In genomic region chr15:40906101-40906946, GRCh38 we compare ENCODE assay signal across 1 cellular context.
A peak's percentile ranks its signal among the peaks of the same experiment; 100 is the strongest.
TF ChIP-seq lines count a peak whose summit lies in the region.

No MANE protein-coding gene starts in this region.

TF ChIP-seq in H1, 55 proteins besides CTCF, POLR2A, EP300 and RAD21:
- TF ChIP-seq, protein P1, sequence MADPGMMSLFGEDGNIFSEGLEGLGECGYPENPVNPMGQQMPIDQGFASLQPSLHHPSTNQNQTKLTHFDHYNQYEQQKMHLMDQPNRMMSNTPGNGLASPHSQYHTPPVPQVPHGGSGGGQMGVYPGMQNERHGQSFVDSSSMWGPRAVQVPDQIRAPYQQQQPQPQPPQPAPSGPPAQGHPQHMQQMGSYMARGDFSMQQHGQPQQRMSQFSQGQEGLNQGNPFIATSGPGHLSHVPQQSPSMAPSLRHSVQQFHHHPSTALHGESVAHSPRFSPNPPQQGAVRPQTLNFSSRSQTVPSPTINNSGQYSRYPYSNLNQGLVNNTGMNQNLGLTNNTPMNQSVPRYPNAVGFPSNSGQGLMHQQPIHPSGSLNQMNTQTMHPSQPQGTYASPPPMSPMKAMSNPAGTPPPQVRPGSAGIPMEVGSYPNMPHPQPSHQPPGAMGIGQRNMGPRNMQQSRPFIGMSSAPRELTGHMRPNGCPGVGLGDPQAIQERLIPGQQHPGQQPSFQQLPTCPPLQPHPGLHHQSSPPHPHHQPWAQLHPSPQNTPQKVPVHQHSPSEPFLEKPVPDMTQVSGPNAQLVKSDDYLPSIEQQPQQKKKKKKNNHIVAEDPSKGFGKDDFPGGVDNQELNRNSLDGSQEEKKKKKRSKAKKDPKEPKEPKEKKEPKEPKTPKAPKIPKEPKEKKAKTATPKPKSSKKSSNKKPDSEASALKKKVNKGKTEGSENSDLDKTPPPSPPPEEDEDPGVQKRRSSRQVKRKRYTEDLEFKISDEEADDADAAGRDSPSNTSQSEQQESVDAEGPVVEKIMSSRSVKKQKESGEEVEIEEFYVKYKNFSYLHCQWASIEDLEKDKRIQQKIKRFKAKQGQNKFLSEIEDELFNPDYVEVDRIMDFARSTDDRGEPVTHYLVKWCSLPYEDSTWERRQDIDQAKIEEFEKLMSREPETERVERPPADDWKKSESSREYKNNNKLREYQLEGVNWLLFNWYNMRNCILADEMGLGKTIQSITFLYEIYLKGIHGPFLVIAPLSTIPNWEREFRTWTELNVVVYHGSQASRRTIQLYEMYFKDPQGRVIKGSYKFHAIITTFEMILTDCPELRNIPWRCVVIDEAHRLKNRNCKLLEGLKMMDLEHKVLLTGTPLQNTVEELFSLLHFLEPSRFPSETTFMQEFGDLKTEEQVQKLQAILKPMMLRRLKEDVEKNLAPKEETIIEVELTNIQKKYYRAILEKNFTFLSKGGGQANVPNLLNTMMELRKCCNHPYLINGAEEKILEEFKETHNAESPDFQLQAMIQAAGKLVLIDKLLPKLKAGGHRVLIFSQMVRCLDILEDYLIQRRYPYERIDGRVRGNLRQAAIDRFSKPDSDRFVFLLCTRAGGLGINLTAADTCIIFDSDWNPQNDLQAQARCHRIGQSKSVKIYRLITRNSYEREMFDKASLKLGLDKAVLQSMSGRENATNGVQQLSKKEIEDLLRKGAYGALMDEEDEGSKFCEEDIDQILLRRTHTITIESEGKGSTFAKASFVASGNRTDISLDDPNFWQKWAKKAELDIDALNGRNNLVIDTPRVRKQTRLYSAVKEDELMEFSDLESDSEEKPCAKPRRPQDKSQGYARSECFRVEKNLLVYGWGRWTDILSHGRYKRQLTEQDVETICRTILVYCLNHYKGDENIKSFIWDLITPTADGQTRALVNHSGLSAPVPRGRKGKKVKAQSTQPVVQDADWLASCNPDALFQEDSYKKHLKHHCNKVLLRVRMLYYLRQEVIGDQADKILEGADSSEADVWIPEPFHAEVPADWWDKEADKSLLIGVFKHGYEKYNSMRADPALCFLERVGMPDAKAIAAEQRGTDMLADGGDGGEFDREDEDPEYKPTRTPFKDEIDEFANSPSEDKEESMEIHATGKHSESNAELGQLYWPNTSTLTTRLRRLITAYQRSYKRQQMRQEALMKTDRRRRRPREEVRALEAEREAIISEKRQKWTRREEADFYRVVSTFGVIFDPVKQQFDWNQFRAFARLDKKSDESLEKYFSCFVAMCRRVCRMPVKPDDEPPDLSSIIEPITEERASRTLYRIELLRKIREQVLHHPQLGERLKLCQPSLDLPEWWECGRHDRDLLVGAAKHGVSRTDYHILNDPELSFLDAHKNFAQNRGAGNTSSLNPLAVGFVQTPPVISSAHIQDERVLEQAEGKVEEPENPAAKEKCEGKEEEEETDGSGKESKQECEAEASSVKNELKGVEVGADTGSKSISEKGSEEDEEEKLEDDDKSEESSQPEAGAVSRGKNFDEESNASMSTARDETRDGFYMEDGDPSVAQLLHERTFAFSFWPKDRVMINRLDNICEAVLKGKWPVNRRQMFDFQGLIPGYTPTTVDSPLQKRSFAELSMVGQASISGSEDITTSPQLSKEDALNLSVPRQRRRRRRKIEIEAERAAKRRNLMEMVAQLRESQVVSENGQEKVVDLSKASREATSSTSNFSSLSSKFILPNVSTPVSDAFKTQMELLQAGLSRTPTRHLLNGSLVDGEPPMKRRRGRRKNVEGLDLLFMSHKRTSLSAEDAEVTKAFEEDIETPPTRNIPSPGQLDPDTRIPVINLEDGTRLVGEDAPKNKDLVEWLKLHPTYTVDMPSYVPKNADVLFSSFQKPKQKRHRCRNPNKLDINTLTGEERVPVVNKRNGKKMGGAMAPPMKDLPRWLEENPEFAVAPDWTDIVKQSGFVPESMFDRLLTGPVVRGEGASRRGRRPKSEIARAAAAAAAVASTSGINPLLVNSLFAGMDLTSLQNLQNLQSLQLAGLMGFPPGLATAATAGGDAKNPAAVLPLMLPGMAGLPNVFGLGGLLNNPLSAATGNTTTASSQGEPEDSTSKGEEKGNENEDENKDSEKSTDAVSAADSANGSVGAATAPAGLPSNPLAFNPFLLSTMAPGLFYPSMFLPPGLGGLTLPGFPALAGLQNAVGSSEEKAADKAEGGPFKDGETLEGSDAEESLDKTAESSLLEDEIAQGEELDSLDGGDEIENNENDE (IDR thresholded peaks at IDR 0.05; ENCODE audit: insufficient replicate concordance, low read length): no peak
- TF ChIP-seq BCL11A (IDR thresholded peaks at IDR 0.05; ENCODE audit: low read depth in 2 of 2, low read length in 2 of 2) (no peak), CEBPB (IDR thresholded peaks at IDR 0.05; ENCODE audit: low read depth, low read length) (no peak), TCF12 (IDR thresholded peaks at IDR 0.05; ENCODE audit: low read depth, low read length) (peak; percentile 83; the same call in 1 of the 2 replicates), TBP (IDR thresholded peaks at IDR 0.05; ENCODE audit: low read depth, low read length) (no peak; the same call in 1 of the 2 replicates), BACH1 (IDR thresholded peaks at IDR 0.05; ENCODE audit: low read length) (no peak), FOSL1 (IDR thresholded peaks at IDR 0.05; ENCODE audit: insufficient read depth, low read depth, low read length) (no peak), BRCA1 (IDR thresholded peaks at IDR 0.05; ENCODE audit: low read depth, low read length) (no peak), POLR2AphosphoS5 (IDR thresholded peaks at IDR 0.05; ENCODE audit: low read depth, low read length) (peak; percentile 46), SAP30 (IDR thresholded peaks at IDR 0.05; ENCODE audit: insufficient read depth, insufficient replicate concordance, low read length) (no peak), POU5F1 (IDR thresholded peaks at IDR 0.05; ENCODE audit: low read depth, low read length) (no peak), EZH2 (IDR thresholded peaks at IDR 0.05; ENCODE audit: low read depth, low read length, severe bottlenecking) (no peak), SIRT6 (IDR thresholded peaks at IDR 0.05; ENCODE audit: low read length) (no peak), TAF1 (IDR thresholded peaks at IDR 0.05; ENCODE audit: low read depth, low read length) (no peak), ZNF274 (IDR thresholded peaks at IDR 0.05; ENCODE audit: borderline replicate concordance, extremely low read depth, low read length) (no peak), CBX5 (IDR thresholded peaks at IDR 0.05; ENCODE audit: low read depth, low read length) (no peak), TEAD4 (IDR thresholded peaks at IDR 0.05; ENCODE audit: low read depth, low read length) (no peak), GTF2F1 (IDR thresholded peaks at IDR 0.05; ENCODE audit: borderline replicate concordance, low read depth, low read length) (no peak), NANOG (IDR thresholded peaks at IDR 0.05; ENCODE audit: insufficient read depth, low read depth, low read length, poor library complexity, severe bottlenecking) (no peak), MAX (IDR thresholded peaks at IDR 0.05) (no peak; the same call in none of the 2 replicates), CHD1 (IDR thresholded peaks at IDR 0.05; ENCODE audit: low read depth, low read length) (no peak), SIN3A (conservative IDR thresholded peaks at IDR 0.05 in 1 of 2, IDR thresholded peaks at IDR 0.05 in 1 of 2; ENCODE audit: low read depth in 1 of 2, low read length in 2 of 2) (peak; percentile 51 to 83; a peak in 2 of 4 replicates), CBX8 (IDR thresholded peaks at IDR 0.05; ENCODE audit: borderline replicate concordance, low read depth, low read length) (no peak), HDAC6 (IDR thresholded peaks at IDR 0.05; ENCODE audit: low read depth, low read length) (no peak), NRF1 (IDR thresholded peaks at IDR 0.05; ENCODE audit: low read depth, low read length) (no peak), MAFK (IDR thresholded peaks at IDR 0.05; ENCODE audit: low read depth, low read length) (no peak), JUN (IDR thresholded peaks at IDR 0.05; ENCODE audit: low read depth, low read length) (no peak), E2F6 (IDR thresholded peaks at IDR 0.05) (no peak), HDAC2 (IDR thresholded peaks at IDR 0.05; ENCODE audit: borderline replicate concordance in 1 of 2, low read depth in 2 of 2, low read length in 2 of 2) (peak; percentile 18 to 43; a peak in 1 of 4 replicates), CHD2 (IDR thresholded peaks at IDR 0.05; ENCODE audit: low read length) (no peak), RBBP5 (IDR thresholded peaks at IDR 0.05; ENCODE audit: borderline replicate concordance, low read depth, low read length) (no peak), EGR1 (IDR thresholded peaks at IDR 0.05; ENCODE audit: borderline replicate concordance, low read depth, low read length) (peak; percentile 38; the same call in 1 of the 2 replicates), SUZ12 (IDR thresholded peaks at IDR 0.05; ENCODE audit: low read length) (no peak), USF2 (IDR thresholded peaks at IDR 0.05; ENCODE audit: low read length) (no peak), SP2 (IDR thresholded peaks at IDR 0.05; ENCODE audit: low read length) (no peak), ASH2L (IDR thresholded peaks at IDR 0.05; ENCODE audit: low read length) (peak; percentile 75), ATF3 (IDR thresholded peaks at IDR 0.05; ENCODE audit: insufficient read depth, low read depth, low read length) (no peak), SP1 (IDR thresholded peaks at IDR 0.05; ENCODE audit: low read depth, low read length) (no peak), CREB1 (IDR thresholded peaks at IDR 0.05) (0 out of 2 replicates have a peak, but pooled peaks have one; percentile 24), SIX5 (IDR thresholded peaks at IDR 0.05; ENCODE audit: low read depth, low read length) (no peak), SP4 (IDR thresholded peaks at IDR 0.05; ENCODE audit: low read length) (no peak), KDM1A (IDR thresholded peaks at IDR 0.05; ENCODE audit: borderline replicate concordance, low read length) (0 out of 2 replicates have a peak, but pooled peaks have one; percentile 11), KDM4A (IDR thresholded peaks at IDR 0.05; ENCODE audit: low read depth, low read length, severe bottlenecking) (peak; percentile 46), TAF7 (optimal IDR thresholded peaks at IDR 0.05; ENCODE audit: borderline replicate concordance, low read depth, low read length) (peak; percentile 61), PHF8 (conservative IDR thresholded peaks at IDR 0.05; ENCODE audit: low read depth, low read length) (no peak), GABPA (IDR thresholded peaks at IDR 0.05; ENCODE audit: borderline replicate concordance, insufficient read depth, low read length) (peak; percentile 66; the same call in 1 of the 2 replicates), RFX5 (IDR thresholded peaks at IDR 0.05; ENCODE audit: borderline replicate concordance, low read depth, low read length) (no peak), YY1 (IDR thresholded peaks at IDR 0.05; ENCODE audit: low read depth, low read length) (peak; percentile 49; the same call in 1 of the 2 replicates), KDM5A (IDR thresholded peaks at IDR 0.05; ENCODE audit: low read length) (no peak), SRF (IDR thresholded peaks at IDR 0.05; ENCODE audit: low read depth, low read length) (0 out of 2 replicates have a peak, but pooled peaks have one; percentile 16), RNF2 (IDR thresholded peaks at IDR 0.05; ENCODE audit: borderline replicate concordance, low read depth, low read length, missing control alignments, poor library complexity, severe bottlenecking) (no peak), RXRA (IDR thresholded peaks at IDR 0.05; ENCODE audit: insufficient read depth, low read depth, low read length) (no peak), CTBP2 (IDR thresholded peaks at IDR 0.05; ENCODE audit: borderline replicate concordance, insufficient read depth, insufficient read length, low read length) (no peak), JUND (IDR thresholded peaks at IDR 0.05; ENCODE audit: low read length) (no peak)
- TF ChIP-seq, protein P2, sequence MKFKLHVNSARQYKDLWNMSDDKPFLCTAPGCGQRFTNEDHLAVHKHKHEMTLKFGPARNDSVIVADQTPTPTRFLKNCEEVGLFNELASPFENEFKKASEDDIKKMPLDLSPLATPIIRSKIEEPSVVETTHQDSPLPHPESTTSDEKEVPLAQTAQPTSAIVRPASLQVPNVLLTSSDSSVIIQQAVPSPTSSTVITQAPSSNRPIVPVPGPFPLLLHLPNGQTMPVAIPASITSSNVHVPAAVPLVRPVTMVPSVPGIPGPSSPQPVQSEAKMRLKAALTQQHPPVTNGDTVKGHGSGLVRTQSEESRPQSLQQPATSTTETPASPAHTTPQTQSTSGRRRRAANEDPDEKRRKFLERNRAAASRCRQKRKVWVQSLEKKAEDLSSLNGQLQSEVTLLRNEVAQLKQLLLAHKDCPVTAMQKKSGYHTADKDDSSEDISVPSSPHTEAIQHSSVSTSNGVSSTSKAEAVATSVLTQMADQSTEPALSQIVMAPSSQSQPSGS (IDR thresholded peaks at IDR 0.05; ENCODE audit: low read length): no peak
TF ChIP-seq in H1: peak in this region for 13.
